ENCODE assay signal across 8 cellular contexts in genomic region chr6:33579828-33580714, GRCh38. TPM values are rescaled to one million over a fixed set of nuclear protein-coding genes. Genes with fewer than 3 reads are reported as not detected.
DNase-seq lines count a peak whose midpoint lies in the region; ATAC-seq, FAIRE-seq and TF ChIP-seq lines count a peak whose summit lies in the region.

Gene BAK1 (minus strand): TSS chr6:33580276. CDS start chr6:33577604, 2,672 bp downstream.

- POLR2A ChIA-PET in A673 (lab: Charles Lee; ENCODE audit: low non-redundant PET), result interaction anchor here (0.6 kb wide), 1 partner anchor 129 kb away, joined by 4 read pairs; no protein-coding TSS in a partner anchor

- TF ChIP-seq POLR2A in GM18526 (IDR thresholded peaks at IDR 0.05; ENCODE audit: extremely low read depth, insufficient read length), result peak; percentile 75
- no peak for TF ChIP-seq POLR2A in breast epithelium (IDR thresholded peaks at IDR 0.05)

- peaks cover 2% of the 10 kb centered on the region for H3K36me3 ChIP-seq in A673 (ENCODE audit: insufficient read depth, low read length, poor library complexity, severe bottlenecking)
- H3K36me3 ChIP-seq in breast epithelium, result no peaks in the 10 kb centered on the region
- peaks cover 7% of the 10 kb centered on the region in 2 donors for H3K36me3 ChIP-seq in small intestine (ENCODE audit: control insufficient read depth in 2 of 2, insufficient read depth in 2 of 2, low read length in 2 of 2)

- peak within 1 kb of the TSS; percentile 81 for H3K4me3 ChIP-seq in A673 (ENCODE audit: low read depth, low read length, poor library complexity, severe bottlenecking)
- peak within 1 kb of the TSS; percentile 76 to 83 (median 83) for H3K4me3 ChIP-seq in breast epithelium
- H3K4me3 ChIP-seq in small intestine (ENCODE audit: low read depth in 1 of 2, low read length in 2 of 2), result peak within 1 kb of the TSS; percentile 92 to 94

- H3K4me1 ChIP-seq in A673 (ENCODE audit: insufficient read depth, low read length, poor library complexity, severe bottlenecking) (peaks cover 2% of the 10 kb centered on the region), breast epithelium (peaks cover 0 to 3% of the 10 kb centered on the region in 2 donors), small intestine (ENCODE audit: control insufficient read depth in 2 of 2, insufficient read depth in 1 of 2, low read depth in 1 of 2, low read length in 1 of 2) (no peaks in the 10 kb centered on the region)

- intact Hi-C loops in A673 (cut with micrococcal nuclease; ENCODE audit: unreplicated experiment) (loop anchor here (10.0 kb wide), 2 partner anchors 155 to 455 kb away; partner anchors contain the start of gene SYNGAP1), breast epithelium (cut with DNase I; ENCODE audit: low total_unique reads) (loop anchor here (10.0 kb wide), 1 partner anchor 115 kb away; no protein-coding TSS in a partner anchor)

- CTCF ChIA-PET in A673 (lab: Charles Lee), result interaction anchor here (1.0 to 1.4 kb wide), 2 partner anchors 12 to 574 kb away, joined by 3 to 5 read pairs; no protein-coding TSS in a partner anchor

- BruUV-seq in A673 (replicated peaks; lab: Mats Ljungman, UMichigan), result TSS peak; percentile 43

- peak within 1 kb of the TSS; percentile 80 for H3K27ac ChIP-seq in A673 (ENCODE audit: low read depth, low read length, poor library complexity, severe bottlenecking)
- H3K27ac ChIP-seq in VCaP, result peak within 1 kb of the TSS; percentile 91
- H3K27ac ChIP-seq in breast epithelium, result peak within 1 kb of the TSS; percentile 88 to 91
- H3K27ac ChIP-seq in small intestine (ENCODE audit: low read depth in 1 of 2, low read length in 1 of 2), result peak within 1 kb of the TSS; percentile 95 to 99

- no peaks in the 10 kb centered on the region for H3K9me3 ChIP-seq in A673 (ENCODE audit: low read depth, low read length, poor library complexity, severe bottlenecking)
- no peaks in the 10 kb centered on the region for H3K9me3 ChIP-seq in breast epithelium
- H3K9me3 ChIP-seq in small intestine (ENCODE audit: control insufficient read depth, low read depth), result no peaks in the 10 kb centered on the region

- peak; percentile 82 for ATAC-seq in HG03097 (IDR thresholded peaks at IDR 0.05; ENCODE audit: low FRiP score, unreplicated experiment)

- no peak for FAIRE-seq in small intestine (lab: Jason Lieb, UNC)

- H3K27me3 ChIP-seq in A673 (replicated peaks; ENCODE audit: insufficient read depth, low read depth, low read length, poor library complexity) (no peaks in the 10 kb centered on the region), breast epithelium (no peaks in the 10 kb centered on the region), small intestine (ENCODE audit: control insufficient read depth in 2 of 2, insufficient read depth in 2 of 2, low read length in 2 of 2) (no peaks in the 10 kb centered on the region)

- peak; percentile 95 for DNase-seq in A673 (ENCODE audit: low spot score)
- peak; percentile 69 for DNase-seq in NCI-H2196 treated with DMSO at 0.1 percent for 48 hours (lab: John Stamatoyannopoulos, UW; ENCODE audit: unreplicated experiment)
- DNase-seq in breast epithelium (ENCODE audit: low spot score in 2 of 2), result peak; percentile 83 to 86
- peak; percentile 97 for DNase-seq in iPS-NIHi11 (ENCODE audit: low spot score)
- DNase-seq in small intestine, result peak; percentile 95

- TF ChIP-seq CTCF in A673 (conservative IDR thresholded peaks at IDR 0.05; ENCODE audit: low read depth, low read length), result peak; percentile 64
- TF ChIP-seq CTCF in VCaP (conservative IDR thresholded peaks at IDR 0.05), result peak; percentile 74
- TF ChIP-seq CTCF in breast epithelium (IDR thresholded peaks at IDR 0.05), result peak; percentile 26 to 47 (median 35)

- 2 to 5% (median 3%) methylated on average over 20 to 24 of the region's 24 CpGs for WGBS in small intestine, 3 donors

RNA-seq across cellular contexts. Expression of gene BAK1, which starts in this region (rescaled TPM):
- 26.4 and 27.1 TPM in 2 replicates for total RNA-seq in A673 (2021)
- total RNA-seq in breast epithelium, result 10 to 100 TPM in 1 of 3 donors, 1 to 10 TPM in 2; 6.7 to 11.1 (median 7.0) TPM
- polyA plus RNA-seq in small intestine, result 100 to 1,000 TPM in 1 of 3 donors, 10 to 100 TPM in 2; 75.6 to 100 (median 85.7) TPM

Comparison
In these comparisons a context has a peak if more than half of its experiments do, and no peak if none do; other contexts are left out.
1. Peak in every context shown above with its lines: DNase-seq, ATAC-seq, H3K4me3 ChIP-seq and H3K27ac ChIP-seq.